Comparison of ENCODE assay signal across 1 cellular context in the genomic region with DNA sequence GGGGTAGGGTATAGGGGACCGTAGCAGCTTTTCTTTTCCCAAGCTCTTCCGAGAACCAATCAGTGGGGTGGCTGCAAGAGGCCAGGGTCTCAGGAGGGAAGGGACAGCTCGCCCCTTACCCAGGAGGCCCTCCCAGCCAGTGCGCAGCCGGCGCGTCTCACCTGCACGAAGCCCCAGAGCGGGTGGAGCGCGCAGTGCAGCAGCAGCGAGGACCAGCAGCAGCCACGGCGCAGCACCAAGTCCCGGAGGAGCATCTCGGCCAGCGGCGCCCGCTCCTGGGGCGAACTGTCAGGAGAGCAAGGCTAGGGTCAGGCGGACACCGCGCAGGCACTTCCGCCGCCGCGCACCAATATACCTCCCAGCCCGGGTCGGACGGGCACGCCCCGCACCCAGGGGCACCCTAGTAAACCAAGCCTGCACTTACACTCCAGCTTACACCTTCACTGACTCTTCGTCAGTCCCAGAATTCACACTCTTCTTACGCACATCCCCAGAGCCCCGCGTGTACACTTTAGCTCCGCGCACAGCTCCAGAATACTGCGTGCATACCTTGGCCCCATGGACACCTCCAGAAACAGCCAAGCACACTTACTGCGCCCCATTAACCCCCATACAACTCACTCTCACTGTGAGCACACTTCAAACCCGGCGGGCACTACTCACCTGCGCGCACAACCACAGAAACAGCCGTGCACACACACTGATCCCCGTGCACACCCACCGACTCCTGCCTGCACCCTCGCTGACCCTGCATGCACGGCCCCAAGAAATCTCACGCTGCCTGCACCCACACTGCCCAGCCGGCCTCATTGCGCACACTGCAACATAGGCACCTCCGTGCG.
TF ChIP-seq lines count a peak whose summit lies in the region.

No MANE protein-coding gene starts in this region.

TF ChIP-seq in HepG2, 621 proteins besides CTCF, POLR2A, EP300 and RAD21:
- TF ChIP-seq, protein P1, sequence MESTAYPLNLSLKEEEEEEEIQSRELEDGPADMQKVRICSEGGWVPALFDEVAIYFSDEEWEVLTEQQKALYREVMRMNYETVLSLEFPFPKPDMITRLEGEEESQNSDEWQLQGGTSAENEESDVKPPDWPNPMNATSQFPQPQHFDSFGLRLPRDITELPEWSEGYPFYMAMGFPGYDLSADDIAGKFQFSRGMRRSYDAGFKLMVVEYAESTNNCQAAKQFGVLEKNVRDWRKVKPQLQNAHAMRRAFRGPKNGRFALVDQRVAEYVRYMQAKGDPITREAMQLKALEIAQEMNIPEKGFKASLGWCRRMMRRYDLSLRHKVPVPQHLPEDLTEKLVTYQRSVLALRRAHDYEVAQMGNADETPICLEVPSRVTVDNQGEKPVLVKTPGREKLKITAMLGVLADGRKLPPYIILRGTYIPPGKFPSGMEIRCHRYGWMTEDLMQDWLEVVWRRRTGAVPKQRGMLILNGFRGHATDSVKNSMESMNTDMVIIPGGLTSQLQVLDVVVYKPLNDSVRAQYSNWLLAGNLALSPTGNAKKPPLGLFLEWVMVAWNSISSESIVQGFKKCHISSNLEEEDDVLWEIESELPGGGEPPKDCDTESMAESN (CRISPR knock-in tag; conservative IDR thresholded peaks at IDR 0.05): peak; percentile 57; the same call in 1 of the 2 replicates
- TF ChIP-seq, protein P2, sequence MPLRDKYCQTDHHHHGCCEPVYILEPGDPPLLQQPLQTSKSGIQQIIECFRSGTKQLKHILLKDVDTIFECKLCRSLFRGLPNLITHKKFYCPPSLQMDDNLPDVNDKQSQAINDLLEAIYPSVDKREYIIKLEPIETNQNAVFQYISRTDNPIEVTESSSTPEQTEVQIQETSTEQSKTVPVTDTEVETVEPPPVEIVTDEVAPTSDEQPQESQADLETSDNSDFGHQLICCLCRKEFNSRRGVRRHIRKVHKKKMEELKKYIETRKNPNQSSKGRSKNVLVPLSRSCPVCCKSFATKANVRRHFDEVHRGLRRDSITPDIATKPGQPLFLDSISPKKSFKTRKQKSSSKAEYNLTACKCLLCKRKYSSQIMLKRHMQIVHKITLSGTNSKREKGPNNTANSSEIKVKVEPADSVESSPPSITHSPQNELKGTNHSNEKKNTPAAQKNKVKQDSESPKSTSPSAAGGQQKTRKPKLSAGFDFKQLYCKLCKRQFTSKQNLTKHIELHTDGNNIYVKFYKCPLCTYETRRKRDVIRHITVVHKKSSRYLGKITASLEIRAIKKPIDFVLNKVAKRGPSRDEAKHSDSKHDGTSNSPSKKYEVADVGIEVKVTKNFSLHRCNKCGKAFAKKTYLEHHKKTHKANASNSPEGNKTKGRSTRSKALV (CRISPR knock-in tag; IDR thresholded peaks at IDR 0.05): peak; percentile 97
- TF ChIP-seq SNAPC2 (CRISPR knock-in tag; IDR thresholded peaks at IDR 0.05): 0 out of 2 replicates have a peak, but pooled peaks have one; percentile 13
- TF ChIP-seq, protein P3, sequence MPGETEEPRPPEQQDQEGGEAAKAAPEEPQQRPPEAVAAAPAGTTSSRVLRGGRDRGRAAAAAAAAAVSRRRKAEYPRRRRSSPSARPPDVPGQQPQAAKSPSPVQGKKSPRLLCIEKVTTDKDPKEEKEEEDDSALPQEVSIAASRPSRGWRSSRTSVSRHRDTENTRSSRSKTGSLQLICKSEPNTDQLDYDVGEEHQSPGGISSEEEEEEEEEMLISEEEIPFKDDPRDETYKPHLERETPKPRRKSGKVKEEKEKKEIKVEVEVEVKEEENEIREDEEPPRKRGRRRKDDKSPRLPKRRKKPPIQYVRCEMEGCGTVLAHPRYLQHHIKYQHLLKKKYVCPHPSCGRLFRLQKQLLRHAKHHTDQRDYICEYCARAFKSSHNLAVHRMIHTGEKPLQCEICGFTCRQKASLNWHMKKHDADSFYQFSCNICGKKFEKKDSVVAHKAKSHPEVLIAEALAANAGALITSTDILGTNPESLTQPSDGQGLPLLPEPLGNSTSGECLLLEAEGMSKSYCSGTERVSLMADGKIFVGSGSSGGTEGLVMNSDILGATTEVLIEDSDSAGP (CRISPR knock-in tag; IDR thresholded peaks at IDR 0.05; ENCODE audit: borderline replicate concordance): peak; percentile 42; the same call in 1 of the 2 replicates
- TF ChIP-seq AGO2 (optimal IDR thresholded peaks at IDR 0.05; ENCODE audit: low read depth, low read length): peak; percentile 14
- TF ChIP-seq, protein P4, sequence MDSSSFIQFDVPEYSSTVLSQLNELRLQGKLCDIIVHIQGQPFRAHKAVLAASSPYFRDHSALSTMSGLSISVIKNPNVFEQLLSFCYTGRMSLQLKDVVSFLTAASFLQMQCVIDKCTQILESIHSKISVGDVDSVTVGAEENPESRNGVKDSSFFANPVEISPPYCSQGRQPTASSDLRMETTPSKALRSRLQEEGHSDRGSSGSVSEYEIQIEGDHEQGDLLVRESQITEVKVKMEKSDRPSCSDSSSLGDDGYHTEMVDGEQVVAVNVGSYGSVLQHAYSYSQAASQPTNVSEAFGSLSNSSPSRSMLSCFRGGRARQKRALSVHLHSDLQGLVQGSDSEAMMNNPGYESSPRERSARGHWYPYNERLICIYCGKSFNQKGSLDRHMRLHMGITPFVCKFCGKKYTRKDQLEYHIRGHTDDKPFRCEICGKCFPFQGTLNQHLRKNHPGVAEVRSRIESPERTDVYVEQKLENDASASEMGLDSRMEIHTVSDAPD (CRISPR knock-in tag; IDR thresholded peaks at IDR 0.05): no peak
- peak; percentile 49 for TF ChIP-seq HNRNPLL (IDR thresholded peaks at IDR 0.05; ENCODE audit: low read depth, low read length, poor library complexity, severe bottlenecking)
- TF ChIP-seq, protein P5, sequence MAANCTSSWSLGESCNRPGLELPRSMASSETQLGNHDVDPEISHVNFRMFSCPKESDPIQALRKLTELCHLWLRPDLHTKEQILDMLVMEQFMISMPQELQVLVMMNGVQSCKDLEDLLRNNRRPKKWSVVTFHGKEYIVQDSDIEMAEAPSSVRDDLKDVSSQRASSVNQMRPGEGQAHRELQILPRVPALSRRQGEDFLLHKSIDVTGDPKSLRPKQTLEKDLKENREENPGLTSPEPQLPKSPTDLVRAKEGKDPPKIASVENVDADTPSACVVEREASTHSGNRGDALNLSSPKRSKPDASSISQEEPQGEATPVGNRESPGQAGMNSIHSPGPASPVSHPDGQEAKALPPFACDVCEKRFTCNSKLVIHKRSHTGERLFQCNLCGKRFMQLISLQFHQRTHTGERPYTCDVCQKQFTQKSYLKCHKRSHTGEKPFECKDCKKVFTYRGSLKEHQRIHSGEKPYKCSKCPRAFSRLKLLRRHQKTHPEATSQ (CRISPR knock-in tag; IDR thresholded peaks at IDR 0.05; ENCODE audit: borderline replicate concordance): 0 out of 2 replicates have a peak, but pooled peaks have one; percentile 42
- no peak for TF ChIP-seq GATAD2A (CRISPR knock-in tag; IDR thresholded peaks at IDR 0.05)
- TF ChIP-seq XRCC5 (optimal IDR thresholded peaks at IDR 0.05; ENCODE audit: low read length): peak; percentile 23
- TF ChIP-seq, protein P6, sequence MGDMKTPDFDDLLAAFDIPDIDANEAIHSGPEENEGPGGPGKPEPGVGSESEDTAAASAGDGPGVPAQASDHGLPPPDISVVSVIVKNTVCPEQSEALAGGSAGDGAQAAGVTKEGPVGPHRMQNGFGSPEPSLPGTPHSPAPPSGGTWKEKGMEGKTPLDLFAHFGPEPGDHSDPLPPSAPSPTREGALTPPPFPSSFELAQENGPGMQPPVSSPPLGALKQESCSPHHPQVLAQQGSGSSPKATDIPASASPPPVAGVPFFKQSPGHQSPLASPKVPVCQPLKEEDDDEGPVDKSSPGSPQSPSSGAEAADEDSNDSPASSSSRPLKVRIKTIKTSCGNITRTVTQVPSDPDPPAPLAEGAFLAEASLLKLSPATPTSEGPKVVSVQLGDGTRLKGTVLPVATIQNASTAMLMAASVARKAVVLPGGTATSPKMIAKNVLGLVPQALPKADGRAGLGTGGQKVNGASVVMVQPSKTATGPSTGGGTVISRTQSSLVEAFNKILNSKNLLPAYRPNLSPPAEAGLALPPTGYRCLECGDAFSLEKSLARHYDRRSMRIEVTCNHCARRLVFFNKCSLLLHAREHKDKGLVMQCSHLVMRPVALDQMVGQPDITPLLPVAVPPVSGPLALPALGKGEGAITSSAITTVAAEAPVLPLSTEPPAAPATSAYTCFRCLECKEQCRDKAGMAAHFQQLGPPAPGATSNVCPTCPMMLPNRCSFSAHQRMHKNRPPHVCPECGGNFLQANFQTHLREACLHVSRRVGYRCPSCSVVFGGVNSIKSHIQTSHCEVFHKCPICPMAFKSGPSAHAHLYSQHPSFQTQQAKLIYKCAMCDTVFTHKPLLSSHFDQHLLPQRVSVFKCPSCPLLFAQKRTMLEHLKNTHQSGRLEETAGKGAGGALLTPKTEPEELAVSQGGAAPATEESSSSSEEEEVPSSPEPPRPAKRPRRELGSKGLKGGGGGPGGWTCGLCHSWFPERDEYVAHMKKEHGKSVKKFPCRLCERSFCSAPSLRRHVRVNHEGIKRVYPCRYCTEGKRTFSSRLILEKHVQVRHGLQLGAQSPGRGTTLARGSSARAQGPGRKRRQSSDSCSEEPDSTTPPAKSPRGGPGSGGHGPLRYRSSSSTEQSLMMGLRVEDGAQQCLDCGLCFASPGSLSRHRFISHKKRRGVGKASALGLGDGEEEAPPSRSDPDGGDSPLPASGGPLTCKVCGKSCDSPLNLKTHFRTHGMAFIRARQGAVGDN (CRISPR knock-in tag; IDR thresholded peaks at IDR 0.05): peak; percentile 49
- 0 out of 2 replicates have a peak, but pooled peaks have one; percentile 23 for TF ChIP-seq PHF21A (CRISPR knock-in tag; IDR thresholded peaks at IDR 0.05)
- TF ChIP-seq, protein P7, sequence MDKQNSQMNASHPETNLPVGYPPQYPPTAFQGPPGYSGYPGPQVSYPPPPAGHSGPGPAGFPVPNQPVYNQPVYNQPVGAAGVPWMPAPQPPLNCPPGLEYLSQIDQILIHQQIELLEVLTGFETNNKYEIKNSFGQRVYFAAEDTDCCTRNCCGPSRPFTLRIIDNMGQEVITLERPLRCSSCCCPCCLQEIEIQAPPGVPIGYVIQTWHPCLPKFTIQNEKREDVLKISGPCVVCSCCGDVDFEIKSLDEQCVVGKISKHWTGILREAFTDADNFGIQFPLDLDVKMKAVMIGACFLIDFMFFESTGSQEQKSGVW (CRISPR knock-in tag; IDR thresholded peaks at IDR 0.05; ENCODE audit: borderline replicate concordance): no peak
- no peak for TF ChIP-seq ZFP36L2 (CRISPR knock-in tag; IDR thresholded peaks at IDR 0.05)
- no peak for TF ChIP-seq TEAD3 (CRISPR knock-in tag; optimal IDR thresholded peaks at IDR 0.05; ENCODE audit: borderline replicate concordance)
- no peak for TF ChIP-seq MIER2 (CRISPR knock-in tag; IDR thresholded peaks at IDR 0.05)
- TF ChIP-seq ZNF703 (CRISPR knock-in tag; IDR thresholded peaks at IDR 0.05; ENCODE audit: borderline replicate concordance): 0 out of 2 replicates have a peak, but pooled peaks have one; percentile 59
- TF ChIP-seq FOXK2 (IDR thresholded peaks at IDR 0.05): no peak
- TF ChIP-seq, protein P8, sequence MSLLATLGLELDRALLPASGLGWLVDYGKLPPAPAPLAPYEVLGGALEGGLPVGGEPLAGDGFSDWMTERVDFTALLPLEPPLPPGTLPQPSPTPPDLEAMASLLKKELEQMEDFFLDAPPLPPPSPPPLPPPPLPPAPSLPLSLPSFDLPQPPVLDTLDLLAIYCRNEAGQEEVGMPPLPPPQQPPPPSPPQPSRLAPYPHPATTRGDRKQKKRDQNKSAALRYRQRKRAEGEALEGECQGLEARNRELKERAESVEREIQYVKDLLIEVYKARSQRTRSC (CRISPR knock-in tag; IDR thresholded peaks at IDR 0.05; ENCODE audit: low read depth): no peak
- TF ChIP-seq MTF2 (CRISPR knock-in tag; IDR thresholded peaks at IDR 0.05; ENCODE audit: borderline replicate concordance): peak; percentile 79; the same call in 1 of the 2 replicates
- TF ChIP-seq GABPB1 (CRISPR knock-in tag; IDR thresholded peaks at IDR 0.05): peak; percentile 38; the same call in 1 of the 2 replicates
- TF ChIP-seq ZNF383 (CRISPR knock-in tag; IDR thresholded peaks at IDR 0.05; ENCODE audit: borderline replicate concordance): no peak
- 0 out of 2 replicates have a peak, but pooled peaks have one; percentile 36 for TF ChIP-seq CHCHD3 (CRISPR knock-in tag; IDR thresholded peaks at IDR 0.05)
